Comparison of ENCODE assay signal across 8 cellular contexts in genomic region chr5:168706655-168707069, GRCh38.
DNase-seq lines count a peak whose midpoint lies in the region; ATAC-seq and TF ChIP-seq lines count a peak whose summit lies in the region.

No MANE protein-coding gene starts in this region.

- intact Hi-C loops in posterior vena cava (cut with DNase I), result loop anchor here in 1 of 2 donors (10.0 kb wide), 2 partner anchors 598 to 868 kb away; partner anchors contain the start of gene SLIT3

- DNase-seq in EH (ENCODE audit: low read depth) (peak; percentile 59), SW480 (ENCODE audit: low spot score) (peak; percentile 71), foreskin keratinocyte (peak in 1 of 2 donors; percentile 32), posterior vena cava (ENCODE audit: low spot score) (peak; percentile 83), omental fat pad (ENCODE audit: low spot score) (no peak), GOT3 (lab: John Stamatoyannopoulos, UW) (no peak)

- H3K4me1 ChIP-seq in foreskin keratinocyte, result peaks cover 3% of the 10 kb centered on the region

- peak; percentile 78 for TF ChIP-seq CTCF in foreskin keratinocyte (conservative IDR thresholded peaks at IDR 0.05)
- no peak for TF ChIP-seq CTCF in omental fat pad (IDR thresholded peaks at IDR 0.05)

- H3K27ac ChIP-seq in foreskin keratinocyte, result no peak overlapping the region

- H3K27me3 ChIP-seq in foreskin keratinocyte, result no peaks in the 10 kb centered on the region

- ATAC-seq in HG03442 (IDR thresholded peaks at IDR 0.05; ENCODE audit: unreplicated experiment) (peak; percentile 69), foreskin keratinocyte (peak; percentile 75), omental fat pad (ENCODE audit: low FRiP score) (no peak), HG03457 (IDR thresholded peaks at IDR 0.05; ENCODE audit: unreplicated experiment) (no peak)

Comparison
In these comparisons a context has a peak if more than half of its experiments do, and no peak if none do; other contexts are left out.
1. DNase-seq: peak in EH (single experiment), SW480 (single experiment) and posterior vena cava (single experiment); none in omental fat pad (single experiment) and GOT3 (single experiment).
2. ATAC-seq: peak in HG03442 (single experiment) and foreskin keratinocyte (single experiment); none in omental fat pad (single experiment) and HG03457 (single experiment).